ENCODE assay signal across 20 cellular contexts in the genomic region with DNA sequence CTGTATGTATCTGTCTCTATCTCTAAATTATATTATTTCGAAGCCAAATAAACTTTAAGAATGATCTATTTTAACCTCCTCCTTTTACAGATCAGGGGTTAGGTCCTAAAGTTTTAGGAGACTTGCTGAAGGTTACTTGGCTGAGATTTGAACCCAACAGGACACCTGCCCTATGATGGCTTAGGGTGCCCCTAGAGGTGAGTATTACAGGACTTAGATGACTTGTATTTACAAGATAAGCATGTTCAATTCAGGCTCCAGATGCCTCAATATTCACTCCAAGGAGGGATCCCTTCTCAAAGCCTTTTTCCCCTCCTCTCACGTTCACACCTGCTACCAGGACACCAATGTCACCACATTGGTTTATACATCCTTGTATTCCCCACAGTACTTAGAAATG.
"Had no signal": no experiment of that assay in that cellular context is flagged by ENCODE, and none has a peak within 500 bp of the region (broad histone marks: within the 10 kb centered on the region; RNA-seq: fewer than 3 reads in every experiment).

No MANE protein-coding gene starts in this region.

- H3K36me3 Mint-ChIP-seq: activated naive CD8-positive, alpha-beta T cell; natural killer cell; WTC11 had no signal

- H3K4me1 Mint-ChIP-seq: activated CD4-positive, alpha-beta T cell treated with anti-CD3 and anti-CD28 coated beads for 36 hours; natural killer cell had no signal

- H3K9me3 ChIP-seq: lower lobe of right lung, neutrophil, stomach, upper lobe of left lung had no signal

- H3K9ac ChIP-seq: parathyroid adenoma had no signal

- H3K36me3 ChIP-seq: lower lobe of right lung, neutrophil, stomach, upper lobe of left lung had no signal

- H3K4me3 Mint-ChIP-seq: activated CD4-positive, alpha-beta T cell treated with anti-CD3 and anti-CD28 coated beads for 36 hours; activated naive CD8-positive, alpha-beta T cell; activated T-helper 1 cell treated with anti-CD3 and anti-CD28 coated beads, Interleukin-12 subunit alpha, Interleukin-12 subunit beta, Interleukin-2, Interleukin-4 antibody, amounts not matched to agents 30 ng/mL and 10 ng/mL and 1 ng/mL, durations not matched to agents 14 hours and 24 hours and 36 hours; dendritic cell treated with granulocyte-macrophage colony-stimulating factor and Interleukin-4, amounts not matched to agents 40 ng/mL and 50 ng/mL, for 4 days; natural killer cell; WTC11 had no signal

- H3K79me2 ChIP-seq: parathyroid adenoma had no signal

- H3K27ac Mint-ChIP-seq: activated CD4-positive, alpha-beta T cell treated with anti-CD3 and anti-CD28 coated beads for 36 hours; activated naive CD8-positive, alpha-beta T cell; activated T-helper 1 cell treated with anti-CD3 and anti-CD28 coated beads, Interleukin-12 subunit alpha, Interleukin-12 subunit beta, Interleukin-2, Interleukin-4 antibody, amounts not matched to agents 30 ng/mL and 10 ng/mL and 1 ng/mL, durations not matched to agents 14 hours and 24 hours and 36 hours; dendritic cell treated with granulocyte-macrophage colony-stimulating factor and Interleukin-4, amounts not matched to agents 40 ng/mL and 50 ng/mL, for 4 days; natural killer cell; WTC11 had no signal

- H2AFZ ChIP-seq: parathyroid adenoma had no signal

- H3K27ac ChIP-seq: lower lobe of right lung, neutrophil, parathyroid adenoma, stomach, upper lobe of left lung had no signal

- H3K4me1 ChIP-seq: lower lobe of right lung, parathyroid adenoma, upper lobe of left lung had no signal

- H3K4me2 ChIP-seq: smooth muscle cell had no signal

- DNase-seq: activated CD4-positive, alpha-beta T cell treated with anti-CD3 and anti-CD28 coated beads for 36 hours; activated CD4-positive, alpha-beta T cell treated with anti-CD3 and anti-CD28 coated beads, Interleukin-2, amount 50 U/mL, for 48 hours; activated gamma-delta T cell treated with Interleukin-2 at 50 U/mL for 16 hours; effector CD8-positive, alpha-beta T cell; foreskin fibroblast; hippocampal formation; left colon; lower lobe of right lung; natural killer cell; stimulated activated CD4-positive, alpha-beta T cell treated with anti-CD3 and anti-CD28 coated beads, Interleukin-4, amount 100 ng/mL, for 1 hour; stomach; upper lobe of left lung had no signal

- H3K27me3 Mint-ChIP-seq: activated CD4-positive, alpha-beta T cell treated with anti-CD3 and anti-CD28 coated beads for 36 hours; activated naive CD8-positive, alpha-beta T cell; dendritic cell treated with granulocyte-macrophage colony-stimulating factor and Interleukin-4, amounts not matched to agents 40 ng/mL and 50 ng/mL, for 4 days had no signal

- ATAC-seq: activated CD4-positive, alpha-beta T cell treated with anti-CD3 and anti-CD28 coated beads for 36 hours; left colon; lower lobe of right lung; natural killer cell; sciatic nerve; WTC11 had no signal

- H3K27me3 ChIP-seq: neutrophil, stomach, upper lobe of left lung had no signal

- H3K4me3 ChIP-seq: lower lobe of right lung, smooth muscle cell, stomach, upper lobe of left lung had no signal
